In the genomic region with DNA sequence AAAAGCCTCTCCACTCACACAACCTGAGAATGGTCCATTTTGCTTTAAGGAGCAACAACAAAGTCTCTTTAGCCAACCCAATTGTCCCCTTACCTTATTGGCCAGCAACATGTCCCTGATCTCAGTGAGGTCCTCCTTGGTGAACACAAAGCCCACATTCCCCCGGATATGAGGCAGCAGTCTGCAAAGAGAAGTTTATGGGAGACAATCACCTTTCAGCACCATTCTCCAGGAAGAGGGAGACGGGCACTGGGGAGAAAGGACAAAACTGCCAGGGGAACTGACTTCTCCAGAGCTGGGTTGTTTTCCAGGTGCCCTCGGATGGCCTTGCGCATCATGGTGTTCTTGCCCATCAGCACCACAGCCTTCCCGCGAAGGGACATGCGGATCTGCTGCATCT, we compare ENCODE assay signal across 8 cellular contexts. TPM values are rescaled to one million over a fixed set of nuclear protein-coding genes. Genes with fewer than 3 reads are reported as not detected.
A peak's percentile ranks its signal among the peaks of the same experiment; 100 is the strongest.
DNase-seq lines count a peak whose midpoint lies in the region; ATAC-seq and TF ChIP-seq lines count a peak whose summit lies in the region.
"Had no signal": no experiment of that assay in that cellular context is flagged by ENCODE, and none has a peak within 500 bp of the region (broad histone marks: within the 10 kb centered on the region; RNA-seq: fewer than 3 reads in every experiment).

No MANE protein-coding gene starts in this region.

- DNase-seq in GM23338 (ENCODE audit: low spot score), result no peak
- DNase-seq in smooth muscle cell (lab: John Stamatoyannopoulos, UW; ENCODE audit: unreplicated experiment), result no peak
- no peak for DNase-seq in KBM-7
- DNase-seq in foreskin keratinocyte, result no peak
- DNase-seq: activated CD4-positive, alpha-beta T cell treated with anti-CD3 and anti-CD28 coated beads for 1 hour had no signal

- no peak overlapping the region for H2AFZ ChIP-seq in GM23338
- H2AFZ ChIP-seq in SU-DHL-6 (ENCODE audit: low read depth, low read length, severe bottlenecking), result no peak overlapping the region
- H2AFZ ChIP-seq in smooth muscle cell (ENCODE audit: low read depth), result no peak overlapping the region

- peak overlapping the region; percentile 96 for H3K27ac ChIP-seq in GM23338 (ENCODE audit: low read depth)
- peak overlapping the region; percentile 91 for H3K27ac ChIP-seq in SU-DHL-6 (ENCODE audit: low read depth, low read length)
- peak overlapping the region; percentile 44 to 63 for H3K27ac ChIP-seq in esophagus (ENCODE audit: low read depth in 2 of 2, low read length in 1 of 2)
- H3K27ac ChIP-seq in smooth muscle cell (ENCODE audit: low read depth), result peak overlapping the region; percentile 84
- no peak overlapping the region for H3K27ac ChIP-seq in foreskin keratinocyte

- H3K36me3 Mint-ChIP-seq in GM23338 (ENCODE audit: low read depth), result peaks cover 71% of the 10 kb centered on the region

- H3K4me3 ChIP-seq in GM23338 (peak overlapping the region; percentile 99), SU-DHL-6 (ENCODE audit: insufficient read depth, low read length, poor library complexity, severe bottlenecking) (peak overlapping the region; percentile 62), esophagus (ENCODE audit: low read depth in 1 of 2, low read length in 2 of 2) (peak overlapping the region in 1 of 2 donors; percentile 97), smooth muscle cell (peak overlapping the region; percentile 65)

- ATAC-seq in GM23338 (no peak), GM19452 (IDR thresholded peaks at IDR 0.05; ENCODE audit: unreplicated experiment) (no peak), foreskin keratinocyte (no peak)

- peaks cover 70% of the 10 kb centered on the region for H3K79me2 ChIP-seq in GM23338 (replicated peaks; ENCODE audit: insufficient read depth)
- H3K79me2 ChIP-seq in SU-DHL-6 (ENCODE audit: insufficient read depth, low read length), result peaks cover 40% of the 10 kb centered on the region
- H3K79me2 ChIP-seq in smooth muscle cell (ENCODE audit: low read depth), result peaks cover 50% of the 10 kb centered on the region

- H3K9me3 ChIP-seq in SU-DHL-6 (ENCODE audit: insufficient read depth, low read length), result no peaks in the 10 kb centered on the region
- H3K9me3 ChIP-seq in esophagus (ENCODE audit: control insufficient read depth in 2 of 2, insufficient read depth in 1 of 2, low read depth in 1 of 2, low read length in 1 of 2), result no peaks in the 10 kb centered on the region
- H3K9me3 ChIP-seq in smooth muscle cell (replicated peaks; ENCODE audit: low read depth), result no peaks in the 10 kb centered on the region

- peak overlapping the region; percentile 99 for H3K4me2 ChIP-seq in GM23338
- peak overlapping the region; percentile 96 for H3K4me2 ChIP-seq in SU-DHL-6 (ENCODE audit: low read depth, low read length, poor library complexity, severe bottlenecking)
- peak overlapping the region; percentile 82 for H3K4me2 ChIP-seq in smooth muscle cell

- H3K9me3 Mint-ChIP-seq in GM23338, result no peaks in the 10 kb centered on the region

- H3K9ac ChIP-seq in SU-DHL-6 (ENCODE audit: low read length) (peak overlapping the region; percentile 93), smooth muscle cell (ENCODE audit: low read depth) (peak overlapping the region; percentile 84)

- H3K9me2 ChIP-seq in GM23338 (ENCODE audit: insufficient read depth), result no peaks in the 10 kb centered on the region
- no peaks in the 10 kb centered on the region for H3K9me2 ChIP-seq in SU-DHL-6 (replicated peaks; ENCODE audit: insufficient read depth, low read length)

- WGBS in esophagus, 2 donors, result 53 to 64% methylated on average over 7 of the region's 7 CpGs
- WGBS in smooth muscle cell (ENCODE audit: low lambda C conversion rate), result 89% methylated on average over 7 of the region's 7 CpGs

- H3K36me3 ChIP-seq in GM23338 (ENCODE audit: insufficient read depth), result peaks cover 45% of the 10 kb centered on the region
- peaks cover 38% of the 10 kb centered on the region for H3K36me3 ChIP-seq in SU-DHL-6 (ENCODE audit: low read length)
- H3K36me3 ChIP-seq in esophagus (ENCODE audit: control insufficient read depth in 2 of 2, insufficient read depth in 2 of 2, low read length in 1 of 2), result peaks cover 6 to 17% of the 10 kb centered on the region in 2 donors
- no peaks in the 10 kb centered on the region for H3K36me3 ChIP-seq in smooth muscle cell (ENCODE audit: low read depth)

- H3K4me3 Mint-ChIP-seq in GM23338, result peak overlapping the region; percentile 98

- peaks cover 59% of the 10 kb centered on the region for H3F3A ChIP-seq in GM23338 (replicated peaks; ENCODE audit: low read depth)
- peaks cover 60% of the 10 kb centered on the region for H3F3A ChIP-seq in SU-DHL-6 (ENCODE audit: insufficient read depth)
- H3F3A ChIP-seq in smooth muscle cell (ENCODE audit: low read depth), result peaks cover 16% of the 10 kb centered on the region

- H3K4me1 ChIP-seq in GM23338 (ENCODE audit: insufficient read depth) (peaks cover 22% of the 10 kb centered on the region), esophagus (ENCODE audit: control insufficient read depth in 2 of 2, insufficient read depth in 2 of 2, low read length in 1 of 2) (peaks cover 0 to 3% of the 10 kb centered on the region in 2 donors), smooth muscle cell (ENCODE audit: low read depth) (peaks cover 17% of the 10 kb centered on the region), foreskin keratinocyte (peaks cover 6% of the 10 kb centered on the region)

- TF ChIP-seq CTCF in GM23338 (conservative IDR thresholded peaks at IDR 0.05; ENCODE audit: low read depth in 2 of 2) (no peak), SU-DHL-6 (IDR thresholded peaks at IDR 0.05; ENCODE audit: insufficient read depth, low read length, poor library complexity, severe bottlenecking) (no peak), smooth muscle cell (IDR thresholded peaks at IDR 0.05; ENCODE audit: borderline replicate concordance, insufficient read depth, poor library complexity, severe bottlenecking) (no peak), foreskin keratinocyte (conservative IDR thresholded peaks at IDR 0.05) (no peak)

- H3K27me3 ChIP-seq in GM23338 (ENCODE audit: insufficient read depth), result no peaks in the 10 kb centered on the region
- no peaks in the 10 kb centered on the region for H3K27me3 ChIP-seq in SU-DHL-6 (ENCODE audit: low read length)
- no peaks in the 10 kb centered on the region for H3K27me3 ChIP-seq in esophagus (ENCODE audit: control insufficient read depth in 1 of 2, insufficient read depth in 2 of 2, low read length in 2 of 2)
- no peaks in the 10 kb centered on the region for H3K27me3 ChIP-seq in smooth muscle cell (ENCODE audit: low read depth)
- no peaks in the 10 kb centered on the region for H3K27me3 ChIP-seq in foreskin keratinocyte

- H3K27me3 Mint-ChIP-seq in GM23338 (ENCODE audit: insufficient read depth, low read depth, poor library complexity), result peaks cover 33% of the 10 kb centered on the region

- in situ Hi-C loops in KBM-7 (cut with MboI; ENCODE audit: low pct_unique_long_range_greater_than_20kb, low sequenced_read_pairs), result no loop called here

- H3K4me1 Mint-ChIP-seq in GM23338, result peaks cover 31% of the 10 kb centered on the region

- peaks cover 36% of the 10 kb centered on the region for H4K20me1 ChIP-seq in GM23338 (replicated peaks; ENCODE audit: insufficient read depth)
- peaks cover 11% of the 10 kb centered on the region for H4K20me1 ChIP-seq in SU-DHL-6 (ENCODE audit: low read depth, low read length)
- H4K20me1 ChIP-seq in smooth muscle cell (ENCODE audit: low read depth), result peaks cover 35% of the 10 kb centered on the region

- peak overlapping the region; percentile 99 for H3K27ac Mint-ChIP-seq in GM23338

TF ChIP-seq in GM23338, 12 proteins besides CTCF, POLR2A, EP300 and RAD21:
- TF ChIP-seq NANOG (IDR thresholded peaks at IDR 0.05; ENCODE audit: borderline replicate concordance) (no peak), STAT1 (IDR thresholded peaks at IDR 0.05; ENCODE audit: unreplicated experiment) (no peak)

RNA-seq across cellular contexts. Expression of a gene that starts 1.9 kb away (rescaled TPM):
- 4,855 and 4,916 TPM in 2 replicates for total RNA-seq in GM23338 (2014; rRNA removed; shearing (Covaris generic))
- polyA plus RNA-seq in GM23338 (2016; fragmentation: Nextera tagmentation; extraction: Ambion mirVana) (2,219 and 2,404 TPM in 2 replicates), esophagus (1,000 to 10,000 TPM; 1,612 to 3,865 TPM), smooth muscle cell (1,054 and 1,106 TPM in 2 replicates), foreskin keratinocyte (3,568 and 3,655 TPM in 2 replicates)
- total RNA-seq in smooth muscle cell (2,989 and 3,138 TPM in 2 replicates), foreskin keratinocyte (2,803 and 2,913 TPM in 2 replicates)

RNA-seq across cellular contexts. Expression of a gene that starts 4.5 kb away (rescaled TPM):
- total RNA-seq in GM23338 (2014; rRNA removed; shearing (Covaris generic)), result 141 and 177 TPM in 2 replicates
- polyA plus RNA-seq in GM23338 (2016; fragmentation: Nextera tagmentation; extraction: Ambion mirVana) (18.0 and 18.2 TPM in 2 replicates), esophagus (10 to 100 TPM; 22.9 to 28.1 TPM), smooth muscle cell (31.6 and 35.9 TPM in 2 replicates), foreskin keratinocyte (24.7 and 28.1 TPM in 2 replicates)
- total RNA-seq in smooth muscle cell (40.4 and 44.3 TPM in 2 replicates), foreskin keratinocyte (80.8 and 84.6 TPM in 2 replicates)
